8 cellular contexts compared by ENCODE assay signal in genomic region chr3:192514754-192515660, GRCh38.
DNase-seq lines count a peak whose midpoint lies in the region; ATAC-seq, FAIRE-seq and TF ChIP-seq lines count a peak whose summit lies in the region.

No MANE protein-coding gene starts in this region.

- peaks cover 33 to 42% (median 38%) of the 10 kb centered on the region in 3 donors for H3K27me3 Mint-ChIP-seq in CD14-positive monocyte (ENCODE audit: low read depth in 3 of 3)

- DNase-seq in CD14-positive monocyte (ENCODE audit: low spot score), result no peak
- DNase-seq in NCI-H1436 (lab: John Stamatoyannopoulos, UW), result peak; percentile 87
- no peak for DNase-seq in bronchial epithelial cell (ENCODE audit: low read depth)
- DNase-seq in mucosa of descending colon, result peak in 2 of 3 donors; percentile 14 to 43
- peak in 1 of 2 donors; percentile 45 for DNase-seq in aorta

- TF ChIP-seq POLR2A in GM18505 (IDR thresholded peaks at IDR 0.05; ENCODE audit: borderline replicate concordance, extremely low read depth, insufficient read depth, insufficient read length), result no peak

- peak overlapping the region; percentile 41 to 78 for H3K4me3 Mint-ChIP-seq in CD14-positive monocyte

- no peak overlapping the region for H3K27ac ChIP-seq in aorta (ENCODE audit: low read depth in 1 of 2, low read length in 2 of 2)

- peaks cover 0 to 22% (median 13%) of the 10 kb centered on the region in 7 donors for H3K9me3 Mint-ChIP-seq in CD14-positive monocyte

- no peak overlapping the region for H3K27ac Mint-ChIP-seq in CD14-positive monocyte

- no peak for FAIRE-seq in bronchial epithelial cell (lab: Jason Lieb, UNC)

- peaks cover 0 to 2% of the 10 kb centered on the region in 2 donors for H3K36me3 Mint-ChIP-seq in CD14-positive monocyte

- TF ChIP-seq CTCF in CD14-positive monocyte (IDR thresholded peaks at IDR 0.05) (no peak), bronchial epithelial cell (IDR thresholded peaks at IDR 0.05; ENCODE audit: insufficient read depth, low read length, severe bottlenecking) (peak; percentile 2), mucosa of descending colon (IDR thresholded peaks at IDR 0.05) (no peak)

- no peaks in the 10 kb centered on the region for H3K4me1 Mint-ChIP-seq in CD14-positive monocyte

- H3K27me3 ChIP-seq in bronchial epithelial cell (ENCODE audit: control insufficient read depth, insufficient read depth, low read length), result peaks cover 12% of the 10 kb centered on the region
- H3K27me3 ChIP-seq in aorta (ENCODE audit: control insufficient read depth in 1 of 2, insufficient read depth in 2 of 2, low read length in 1 of 2), result no peaks in the 10 kb centered on the region

- H3K9me3 ChIP-seq in mucosa of descending colon (no peaks in the 10 kb centered on the region), aorta (ENCODE audit: control insufficient read depth, low read length) (peaks cover 2% of the 10 kb centered on the region)

- H3K4me3 ChIP-seq in bronchial epithelial cell (ENCODE audit: low read depth, low read length), result peak overlapping the region; percentile 23
- no peak overlapping the region for H3K4me3 ChIP-seq in mucosa of descending colon
- H3K4me3 ChIP-seq in aorta (ENCODE audit: low read length in 2 of 2), result peak overlapping the region in 1 of 2 donors; percentile 22

- intact Hi-C loops in CD14-positive monocyte (cut with micrococcal nuclease), result no loop called here
- intact Hi-C loops in mucosa of descending colon (cut with DNase I, micrococcal nuclease), result no loop called here
- intact Hi-C loops in aorta (cut with DNase I), result loop anchor here in 1 of 2 donors (2.0 kb wide), 1 partner anchor 14 kb away; no protein-coding TSS in a partner anchor

- ATAC-seq in mucosa of descending colon (peak; percentile 62), aorta (ENCODE audit: low FRiP score) (peak; percentile 37), HG03045 (IDR thresholded peaks at IDR 0.05; ENCODE audit: unreplicated experiment) (no peak), GM18505 (IDR thresholded peaks at IDR 0.05; ENCODE audit: unreplicated experiment) (no peak), GM19397 (IDR thresholded peaks at IDR 0.05; ENCODE audit: unreplicated experiment) (no peak)

- H3K36me3 ChIP-seq in bronchial epithelial cell (ENCODE audit: control insufficient read depth, insufficient read depth, low read length) (no peaks in the 10 kb centered on the region), mucosa of descending colon (ENCODE audit: low read depth) (no peaks in the 10 kb centered on the region), aorta (ENCODE audit: control insufficient read depth in 1 of 2, insufficient read depth in 2 of 2, low read length in 1 of 2) (no peaks in the 10 kb centered on the region)

- WGBS in aorta, 2 donors, result 1% methylated on average over 67 to 74 of the region's 74 CpGs

- H3K4me1 ChIP-seq in mucosa of descending colon (ENCODE audit: low read depth) (peaks cover 6% of the 10 kb centered on the region), aorta (ENCODE audit: control insufficient read depth in 1 of 2, insufficient read depth in 2 of 2, low read length in 2 of 2) (no peaks in the 10 kb centered on the region)

Comparison
In these comparisons a context has a peak if more than half of its experiments do, and no peak if none do; other contexts are left out.
1. DNase-seq: peak in NCI-H1436 (single experiment) and mucosa of descending colon (2 of 3); none in CD14-positive monocyte (single experiment) and bronchial epithelial cell (single experiment).
2. ATAC-seq: peak in mucosa of descending colon (single experiment) and aorta (single experiment); none in HG03045 (single experiment), GM18505 (single experiment) and GM19397 (single experiment).